1 cellular context compared by ENCODE assay signal in genomic region chr1:232921416-232921815, GRCh38.
TF ChIP-seq lines count a peak whose summit lies in the region.

No MANE protein-coding gene starts in this region.

TF ChIP-seq in GM23338, 12 proteins besides CTCF, POLR2A, EP300 and RAD21 (continued from another document):
- no peak for TF ChIP-seq ZNF462 (CRISPR knock-in tag; IDR thresholded peaks at IDR 0.05)
- no peak for TF ChIP-seq ZNF114 (CRISPR knock-in tag; IDR thresholded peaks at IDR 0.05)
- TF ChIP-seq JUNB (IDR thresholded peaks at IDR 0.05; ENCODE audit: unreplicated experiment): no peak
